Comparison of ENCODE assay signal across 13 cellular contexts in genomic region chr4:106365613-106366012, GRCh38. TPM values are rescaled to one million over a fixed set of nuclear protein-coding genes. Genes with fewer than 3 reads are reported as not detected.
DNase-seq lines count a peak whose midpoint lies in the region; ATAC-seq, FAIRE-seq and TF ChIP-seq lines count a peak whose summit lies in the region.
"Had no signal": no experiment of that assay in that cellular context is flagged by ENCODE, and none has a peak within 500 bp of the region (broad histone marks: within the 10 kb centered on the region; RNA-seq: fewer than 3 reads in every experiment).

No MANE protein-coding gene starts in this region.

- no peaks in the 10 kb centered on the region for H3K27me3 ChIP-seq in MG63
- no peaks in the 10 kb centered on the region for H3K27me3 ChIP-seq in mammary epithelial cell (ENCODE audit: insufficient read depth, low read length)
- H3K27me3 ChIP-seq in HepG2 (ENCODE audit: control insufficient read depth in 1 of 2, insufficient read depth in 2 of 2, low read length in 2 of 2), result no peaks in the 10 kb centered on the region
- no peaks in the 10 kb centered on the region for H3K27me3 ChIP-seq in GM23338 (ENCODE audit: insufficient read depth)
- no peaks in the 10 kb centered on the region for H3K27me3 ChIP-seq in WERI-Rb-1 (ENCODE audit: insufficient read depth, low read depth, severe bottlenecking)

- no peak for TF ChIP-seq POLR2A in HepG2 (IDR thresholded peaks at IDR 0.05; ENCODE audit: insufficient read depth in 1 of 2, low read depth in 2 of 2, low read length in 2 of 2)

- peak in 1 of 2 experiments; percentile 51; a peak in 1 of 4 replicates for TF ChIP-seq EP300 in HepG2 (IDR thresholded peaks at IDR 0.05; ENCODE audit: low read depth in 2 of 2, low read length in 2 of 2)
- TF ChIP-seq EP300 in HepG2 (CRISPR knock-in tag; IDR thresholded peaks at IDR 0.05; ENCODE audit: borderline replicate concordance), result no peak

- H3K79me2 ChIP-seq in mammary epithelial cell (ENCODE audit: insufficient read depth, low read length) (no peaks in the 10 kb centered on the region), HepG2 (ENCODE audit: insufficient read depth, low read length) (no peaks in the 10 kb centered on the region), GM23338 (replicated peaks; ENCODE audit: insufficient read depth) (no peaks in the 10 kb centered on the region)

- H3K9me3 ChIP-seq in MG63 (no peaks in the 10 kb centered on the region), mammary epithelial cell (replicated peaks; ENCODE audit: insufficient read depth, low read length) (no peaks in the 10 kb centered on the region), HepG2 (ENCODE audit: low read length) (no peaks in the 10 kb centered on the region), WERI-Rb-1 (ENCODE audit: severe bottlenecking) (no peaks in the 10 kb centered on the region)

- H3K27ac ChIP-seq in mammary epithelial cell (ENCODE audit: insufficient read depth, low read depth, low read length), result no peak overlapping the region
- H3K27ac ChIP-seq in HepG2 (ENCODE audit: extremely low read length, insufficient read depth, low read length), result no peak overlapping the region
- H3K27ac ChIP-seq in GM23338 (ENCODE audit: low read depth), result no peak overlapping the region
- H3K27ac ChIP-seq in WERI-Rb-1, result no peak overlapping the region

- no peaks in the 10 kb centered on the region for H3K36me3 Mint-ChIP-seq in GM23338 (ENCODE audit: low read depth)
- H3K36me3 Mint-ChIP-seq: IgD-negative memory B cell had no signal

- H3K27me3 Mint-ChIP-seq in GM23338 (ENCODE audit: insufficient read depth, low read depth, poor library complexity), result no peaks in the 10 kb centered on the region

- H3K4me2 ChIP-seq in mammary epithelial cell (ENCODE audit: insufficient read depth, low read depth, low read length) (no peak overlapping the region), HepG2 (ENCODE audit: low read depth, low read length) (no peak overlapping the region), GM23338 (no peak overlapping the region)

- H3K27ac Mint-ChIP-seq in GM23338, result no peak overlapping the region
- H3K27ac Mint-ChIP-seq: IgD-negative memory B cell had no signal

- no peak overlapping the region for H3K4me3 Mint-ChIP-seq in GM23338
- H3K4me3 Mint-ChIP-seq: IgD-negative memory B cell had no signal

- peak; percentile 97 for ATAC-seq in HepG2
- ATAC-seq in GM23338, result no peak
- ATAC-seq in HG03565 (IDR thresholded peaks at IDR 0.05; ENCODE audit: unreplicated experiment), result no peak
- ATAC-seq in HG03196 (IDR thresholded peaks at IDR 0.05; ENCODE audit: unreplicated experiment), result no peak

- BruUV-seq in mammary epithelial cell (replicated peaks; lab: Mats Ljungman, UMichigan) (no TSS peak), HepG2 (replicated peaks; lab: Mats Ljungman, UMichigan) (no TSS peak)

- H2AFZ ChIP-seq in mammary epithelial cell (ENCODE audit: low read depth, low read length), result no peak overlapping the region
- no peak overlapping the region for H2AFZ ChIP-seq in HepG2 (ENCODE audit: low read length)
- no peak overlapping the region for H2AFZ ChIP-seq in GM23338

- TF ChIP-seq RAD21 in HepG2 (CRISPR knock-in tag; IDR thresholded peaks at IDR 0.05), result no peak

- POLR2A ChIA-PET in AG04449 (lab: Yijun Ruan, JAX) (interaction anchor here (0.7 to 1.0 kb wide), 2 partner anchors 50 to 451 kb away, joined by 3 read pairs; partner anchors contain the start of genes AIMP1 and TBCK), HepG2 (lab: Yijun Ruan, JAX) (interaction anchor here (0.9 to 1.8 kb wide), 5 partner anchors 15 to 107 kb away, joined by 3 to 7 read pairs (median 4); partner anchors contain the start of genes AIMP1 and TBCK)

- peak; percentile 78 for DNase-seq in AG04449 (ENCODE audit: low read depth, low spot score)
- DNase-seq in MG63, result peak; percentile 2
- peak; percentile 82 for DNase-seq in mammary epithelial cell
- peak; percentile 89 for DNase-seq in HepG2 (ENCODE audit: low spot score)
- no peak for DNase-seq in GM23338 (ENCODE audit: low spot score)
- no peak for DNase-seq in WERI-Rb-1
- DNase-seq: COR-L47, T-helper 2 cell had no signal

- H3K4me1 ChIP-seq in mammary epithelial cell (ENCODE audit: insufficient read depth, low read length), result peaks cover 12% of the 10 kb centered on the region
- peaks cover 19% of the 10 kb centered on the region for H3K4me1 ChIP-seq in HepG2 (ENCODE audit: insufficient read depth, low read length)
- no peaks in the 10 kb centered on the region for H3K4me1 ChIP-seq in GM23338 (ENCODE audit: insufficient read depth)

- peaks cover 17% of the 10 kb centered on the region for H3K4me1 Mint-ChIP-seq in GM23338

- no peak for TF ChIP-seq CTCF in AG04449 (IDR thresholded peaks at IDR 0.05; ENCODE audit: insufficient read depth, low read length, missing control alignments)
- TF ChIP-seq CTCF in mammary epithelial cell (conservative IDR thresholded peaks at IDR 0.05 in 1 of 2, IDR thresholded peaks at IDR 0.05 in 1 of 2; ENCODE audit: extremely low read depth in 1 of 2, insufficient read depth in 1 of 2, low read depth in 1 of 2, low read length in 2 of 2), result no peak
- TF ChIP-seq CTCF in HepG2 (CRISPR knock-in tag; IDR thresholded peaks at IDR 0.05), result no peak
- TF ChIP-seq CTCF in GM23338 (conservative IDR thresholded peaks at IDR 0.05; ENCODE audit: low read depth in 2 of 2), result no peak
- no peak for TF ChIP-seq CTCF in WERI-Rb-1 (IDR thresholded peaks at IDR 0.05; ENCODE audit: low read depth, low read length)

- no peak overlapping the region for H3K9ac ChIP-seq in mammary epithelial cell (ENCODE audit: insufficient read depth, low read length)
- no peak overlapping the region for H3K9ac ChIP-seq in HepG2 (ENCODE audit: insufficient read depth, low read depth, low read length)

- intact Hi-C loops in mammary epithelial cell (cut with micrococcal nuclease), result loop anchor here (5.0 to 10.0 kb wide), 3 partner anchors 38 to 249 kb away; no protein-coding TSS in a partner anchor
- intact Hi-C loops in HepG2 (cut with micrococcal nuclease; ENCODE audit: unreplicated experiment), result loop anchor here (1.0 to 5.0 kb wide), 3 partner anchors 48 to 442 kb away; partner anchors contain the start of genes AIMP1 and TBCK

- no peaks in the 10 kb centered on the region for H3K9me3 Mint-ChIP-seq in GM23338

- in situ Hi-C loops in mammary epithelial cell (cut with MboI; ENCODE audit: low sequenced_read_pairs in 2 of 2), result loop anchor here (5.0 to 25.0 kb wide), 4 partner anchors 139 to 522 kb away; no protein-coding TSS in a partner anchor
- in situ Hi-C loops in HepG2 (cut with HindIII; ENCODE audit: extremely low pct_ligation_motif_present, low pct_unique_long_range_greater_than_20kb), result loop anchor here (5.0 to 25.0 kb wide), 2 partner anchors 137 to 447 kb away; no protein-coding TSS in a partner anchor

- H3K36me3 ChIP-seq in MG63 (no peaks in the 10 kb centered on the region), mammary epithelial cell (ENCODE audit: insufficient read depth, low read length) (no peaks in the 10 kb centered on the region), HepG2 (replicated peaks in 1 of 2; ENCODE audit: control insufficient read depth in 1 of 2, insufficient read depth in 2 of 2, low read length in 2 of 2) (no peaks in the 10 kb centered on the region), GM23338 (ENCODE audit: insufficient read depth) (no peaks in the 10 kb centered on the region), WERI-Rb-1 (no peaks in the 10 kb centered on the region)

- CTCF ChIA-PET in AG04449 (lab: Yijun Ruan, JAX) (interaction anchor here (0.6 to 3.4 kb wide), 5 partner anchors 9 to 533 kb away, joined by 3 to 22 read pairs (median 5); no protein-coding TSS in a partner anchor), mammary epithelial cell (lab: Charles Lee; ENCODE audit: low non-redundant PET) (interaction anchor here (0.5 to 1.3 kb wide), 5 partner anchors 57 to 818 kb away, joined by 3 to 26 read pairs (median 4); no protein-coding TSS in a partner anchor), HepG2 (lab: Yijun Ruan, JAX; ENCODE audit: low intra/inter-chr PET ratio, low total read pairs) (no interaction called here)

- WGBS in mammary epithelial cell (ENCODE audit: low coverage, missing lambda C conversion rate), result 86% methylated on average over 1 of the region's 1 CpG
- 93% methylated on average over 1 of the region's 1 CpG for WGBS in HepG2 (ENCODE audit: low lambda C conversion rate)

- no peak for FAIRE-seq in HepG2 (lab: Jason Lieb, UNC)

- H3F3A ChIP-seq in GM23338 (replicated peaks; ENCODE audit: low read depth), result no peaks in the 10 kb centered on the region

- dilution Hi-C loops in mammary epithelial cell (cut with HindIII; ENCODE audit: low sequenced_read_pairs), result no loop called here

- H3K9me2 ChIP-seq in GM23338 (ENCODE audit: insufficient read depth), result no peaks in the 10 kb centered on the region

- H3K4me3 ChIP-seq in AG04449 (ENCODE audit: low read depth, low read length) (no peak overlapping the region), MG63 (no peak overlapping the region), mammary epithelial cell (replicated peaks in 1 of 3; ENCODE audit: insufficient read depth in 1 of 3, low read depth in 2 of 3, low read length in 3 of 3) (no peak overlapping the region), HepG2 (replicated peaks in 1 of 3; ENCODE audit: insufficient read depth in 1 of 3, low read depth in 2 of 3, low read length in 3 of 3) (no peak overlapping the region), GM23338 (no peak overlapping the region), WERI-Rb-1 (ENCODE audit: low read depth, low read length) (no peak overlapping the region)

- H4K20me1 ChIP-seq in mammary epithelial cell (ENCODE audit: insufficient read depth, low read length) (no peaks in the 10 kb centered on the region), HepG2 (ENCODE audit: insufficient read depth, low read length) (no peaks in the 10 kb centered on the region), GM23338 (replicated peaks; ENCODE audit: insufficient read depth) (no peaks in the 10 kb centered on the region)

RNA-seq across cellular contexts. Expression of gene GIMD1, which starts 3.0 kb away (rescaled TPM):
- not detected in 2 replicates for total RNA-seq in MG63 (2014; rRNA removed; shearing (Covaris generic); ENCODE audit: low replicate concordance)
- total RNA-seq in mammary epithelial cell (not detected), HepG2 (2016; rRNA removed; fragmentation: Illumina TruSeq; extraction: Trizol) (not detected in 2 replicates)
- polyA plus RNA-seq in mammary epithelial cell (not detected), HepG2 (2011; rRNA removed) (not detected in 2 replicates), GM23338 (2016; fragmentation: Nextera tagmentation; extraction: Ambion mirVana) (not detected in 2 replicates)
- not detected for polyA minus RNA-seq in mammary epithelial cell
- not detected in 2 replicates for total RNA-seq in HepG2 (2016; cell fraction: cytosol; rRNA removed; fragmentation: Illumina TruSeq; extraction: Trizol; ENCODE audit: low read depth)
- total RNA-seq in HepG2 (2016; cell fraction: insoluble cytoplasmic fraction; rRNA removed; fragmentation: Illumina TruSeq; extraction: Trizol), result not detected in 2 replicates
- not detected in 2 replicates for total RNA-seq in HepG2 (2016; cell fraction: membrane; rRNA removed; fragmentation: Illumina TruSeq; extraction: Trizol)
- not detected in 2 replicates for total RNA-seq in HepG2 (2016; cell fraction: nucleus; rRNA removed; fragmentation: Illumina TruSeq; extraction: Trizol)
- polyA plus RNA-seq in HepG2 (2011; cell fraction: cytosol; rRNA removed), result not detected in 2 replicates
- not detected in 2 replicates for polyA plus RNA-seq in HepG2 (2011; cell fraction: nucleus; rRNA removed)
- polyA plus RNA-seq in HepG2 (2012), result not detected in 2 replicates
- not detected in 2 replicates for polyA plus RNA-seq in HepG2 (2016; cell fraction: cytosol; fragmentation: Illumina TruSeq; extraction: Trizol; ENCODE audit: low read depth)
- polyA plus RNA-seq in HepG2 (2016; cell fraction: insoluble cytoplasmic fraction; fragmentation: Illumina TruSeq; extraction: Trizol; ENCODE audit: low read depth), result not detected in 2 replicates
- polyA plus RNA-seq in HepG2 (2016; cell fraction: membrane; fragmentation: Illumina TruSeq; extraction: Trizol; ENCODE audit: low read depth), result not detected in 2 replicates
- polyA plus RNA-seq in HepG2 (2016; cell fraction: nucleus; fragmentation: Illumina TruSeq; extraction: Trizol; ENCODE audit: insufficient read depth, low read depth), result not detected in 2 replicates
- polyA minus RNA-seq in HepG2 (2011; rRNA and poly(A)+ RNA removed; ENCODE audit: low replicate concordance), result not detected in 2 replicates
- not detected in 2 replicates for polyA minus RNA-seq in HepG2 (2011; cell fraction: cytosol; rRNA and poly(A)+ RNA removed)
- not detected in 2 replicates for polyA minus RNA-seq in HepG2 (2011; cell fraction: nucleus; rRNA and poly(A)+ RNA removed)
- total RNA-seq in GM23338 (2014; rRNA removed; shearing (Covaris generic)), result not detected in 2 replicates
- total RNA-seq: mononuclear cell had no signal
- polyA plus RNA-seq: adipose tissue, IgD-negative memory B cell had no signal

RNA-seq across cellular contexts. Expression of gene AIMP1, which starts 49.3 kb away (rescaled TPM):
- total RNA-seq in MG63 (2014; rRNA removed; shearing (Covaris generic); ENCODE audit: low replicate concordance), result 31.8 and 51.5 TPM in 2 replicates
- 10 to 100 TPM; 17.7 to 56.0 TPM for total RNA-seq in mammary epithelial cell
- polyA plus RNA-seq in mammary epithelial cell, result 17.4 TPM
- polyA minus RNA-seq in mammary epithelial cell, result 3.3 TPM
- 82.9 and 116 TPM in 2 replicates for total RNA-seq in HepG2 (2016; rRNA removed; fragmentation: Illumina TruSeq; extraction: Trizol)
- 30.5 and 34.0 TPM in 2 replicates for total RNA-seq in HepG2 (2016; cell fraction: cytosol; rRNA removed; fragmentation: Illumina TruSeq; extraction: Trizol; ENCODE audit: low read depth)
- 83.6 and 117 TPM in 2 replicates for total RNA-seq in HepG2 (2016; cell fraction: insoluble cytoplasmic fraction; rRNA removed; fragmentation: Illumina TruSeq; extraction: Trizol)
- total RNA-seq in HepG2 (2016; cell fraction: membrane; rRNA removed; fragmentation: Illumina TruSeq; extraction: Trizol), result 39.0 and 40.1 TPM in 2 replicates
- 44.3 and 52.5 TPM in 2 replicates for total RNA-seq in HepG2 (2016; cell fraction: nucleus; rRNA removed; fragmentation: Illumina TruSeq; extraction: Trizol)
- polyA plus RNA-seq in HepG2 (2011; rRNA removed), result 19.6 and 28.6 TPM in 2 replicates
- polyA plus RNA-seq in HepG2 (2011; cell fraction: cytosol; rRNA removed), result 10.4 and 14.9 TPM in 2 replicates
- 14.5 and 20.1 TPM in 2 replicates for polyA plus RNA-seq in HepG2 (2011; cell fraction: nucleus; rRNA removed)
- 51.2 and 79.1 TPM in 2 replicates for polyA plus RNA-seq in HepG2 (2012)
- 20.3 and 22.2 TPM in 2 replicates for polyA plus RNA-seq in HepG2 (2016; cell fraction: cytosol; fragmentation: Illumina TruSeq; extraction: Trizol; ENCODE audit: low read depth)
- 110 and 116 TPM in 2 replicates for polyA plus RNA-seq in HepG2 (2016; cell fraction: insoluble cytoplasmic fraction; fragmentation: Illumina TruSeq; extraction: Trizol; ENCODE audit: low read depth)
- polyA plus RNA-seq in HepG2 (2016; cell fraction: membrane; fragmentation: Illumina TruSeq; extraction: Trizol; ENCODE audit: low read depth), result 23.9 and 29.0 TPM in 2 replicates
- polyA plus RNA-seq in HepG2 (2016; cell fraction: nucleus; fragmentation: Illumina TruSeq; extraction: Trizol; ENCODE audit: insufficient read depth, low read depth), result 92.7 and 105 TPM in 2 replicates
- 2.7 and 3.9 TPM in 2 replicates for polyA minus RNA-seq in HepG2 (2011; rRNA and poly(A)+ RNA removed; ENCODE audit: low replicate concordance)
- 10.7 and 11.9 TPM in 2 replicates for polyA minus RNA-seq in HepG2 (2011; cell fraction: cytosol; rRNA and poly(A)+ RNA removed)
- 20.3 and 25.0 TPM in 2 replicates for polyA minus RNA-seq in HepG2 (2011; cell fraction: nucleus; rRNA and poly(A)+ RNA removed)
- total RNA-seq in GM23338 (2014; rRNA removed; shearing (Covaris generic)), result 24.1 and 34.5 TPM in 2 replicates
- polyA plus RNA-seq in GM23338 (2016; fragmentation: Nextera tagmentation; extraction: Ambion mirVana), result 157 and 200 TPM in 2 replicates

RNA-seq across cellular contexts. Expression of gene TBCK, which starts 49.6 kb away (rescaled TPM):
- total RNA-seq in MG63 (2014; rRNA removed; shearing (Covaris generic); ENCODE audit: low replicate concordance), result 9.2 and 12.1 TPM in 2 replicates
- total RNA-seq in mammary epithelial cell (10 to 100 TPM; 28.0 to 45.3 TPM), HepG2 (2016; rRNA removed; fragmentation: Illumina TruSeq; extraction: Trizol) (44.3 and 51.0 TPM in 2 replicates)
- polyA plus RNA-seq in mammary epithelial cell (8.3 TPM), HepG2 (2011; rRNA removed) (55.7 and 62.4 TPM in 2 replicates), GM23338 (2016; fragmentation: Nextera tagmentation; extraction: Ambion mirVana) (13.0 and 13.9 TPM in 2 replicates)
- polyA minus RNA-seq in mammary epithelial cell, result 16.7 TPM
- 51.6 and 59.0 TPM in 2 replicates for total RNA-seq in HepG2 (2016; cell fraction: cytosol; rRNA removed; fragmentation: Illumina TruSeq; extraction: Trizol; ENCODE audit: low read depth)
- total RNA-seq in HepG2 (2016; cell fraction: insoluble cytoplasmic fraction; rRNA removed; fragmentation: Illumina TruSeq; extraction: Trizol), result 38.7 and 48.0 TPM in 2 replicates
- 31.2 and 40.8 TPM in 2 replicates for total RNA-seq in HepG2 (2016; cell fraction: membrane; rRNA removed; fragmentation: Illumina TruSeq; extraction: Trizol)
- total RNA-seq in HepG2 (2016; cell fraction: nucleus; rRNA removed; fragmentation: Illumina TruSeq; extraction: Trizol), result 170 and 177 TPM in 2 replicates
- polyA plus RNA-seq in HepG2 (2011; cell fraction: cytosol; rRNA removed), result 20.1 and 25.7 TPM in 2 replicates
- polyA plus RNA-seq in HepG2 (2011; cell fraction: nucleus; rRNA removed), result 121 and 149 TPM in 2 replicates
- 24.7 and 32.0 TPM in 2 replicates for polyA plus RNA-seq in HepG2 (2012)
- 1.9 and 2.8 TPM in 2 replicates for polyA plus RNA-seq in HepG2 (2016; cell fraction: cytosol; fragmentation: Illumina TruSeq; extraction: Trizol; ENCODE audit: low read depth)
- 27.6 and 28.6 TPM in 2 replicates for polyA plus RNA-seq in HepG2 (2016; cell fraction: insoluble cytoplasmic fraction; fragmentation: Illumina TruSeq; extraction: Trizol; ENCODE audit: low read depth)
- polyA plus RNA-seq in HepG2 (2016; cell fraction: membrane; fragmentation: Illumina TruSeq; extraction: Trizol; ENCODE audit: low read depth), result 6.4 and 6.6 TPM in 2 replicates
- 52.1 and 53.0 TPM in 2 replicates for polyA plus RNA-seq in HepG2 (2016; cell fraction: nucleus; fragmentation: Illumina TruSeq; extraction: Trizol; ENCODE audit: insufficient read depth, low read depth)
- polyA minus RNA-seq in HepG2 (2011; rRNA and poly(A)+ RNA removed; ENCODE audit: low replicate concordance), result 16.3 and 149 TPM in 2 replicates
- polyA minus RNA-seq in HepG2 (2011; cell fraction: cytosol; rRNA and poly(A)+ RNA removed), result 25.6 and 32.7 TPM in 2 replicates
- 587 and 688 TPM in 2 replicates for polyA minus RNA-seq in HepG2 (2011; cell fraction: nucleus; rRNA and poly(A)+ RNA removed)
- 26.5 and 28.9 TPM in 2 replicates for total RNA-seq in GM23338 (2014; rRNA removed; shearing (Covaris generic))

Comparison
In these comparisons a context has a peak if more than half of its experiments do, and no peak if none do; other contexts are left out.
1. DNase-seq: peak in AG04449 (single experiment), MG63 (single experiment), mammary epithelial cell (single experiment) and HepG2 (single experiment); none in GM23338 (single experiment) and WERI-Rb-1 (single experiment).